1 cellular context compared by ENCODE assay signal in the genomic region with DNA sequence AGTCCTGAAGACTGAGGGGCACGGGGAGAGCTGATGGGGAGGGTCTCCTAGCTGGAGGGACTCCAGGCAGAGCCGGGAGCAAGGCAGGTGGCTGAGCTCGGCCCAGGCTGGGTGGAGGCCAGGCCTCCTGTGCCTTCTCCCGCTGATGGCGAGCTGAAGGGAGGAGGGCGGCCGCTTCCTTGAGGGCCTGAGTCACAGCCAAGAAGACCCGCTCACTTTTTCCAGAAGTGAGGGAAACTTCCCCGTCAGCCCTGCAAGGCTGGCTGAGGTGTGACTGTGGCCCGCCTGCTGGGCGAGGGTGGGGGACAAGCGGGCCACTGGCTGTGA.
TF ChIP-seq lines count a peak whose summit lies in the region.

No MANE protein-coding gene starts in this region.

TF ChIP-seq in K562, 482 proteins besides CTCF, POLR2A, EP300 and RAD21:
- TF ChIP-seq FOSL1 (tag; conservative IDR thresholded peaks at IDR 0.05): peak; percentile 62; the same call in 1 of the 2 replicates
- TF ChIP-seq, protein P1, sequence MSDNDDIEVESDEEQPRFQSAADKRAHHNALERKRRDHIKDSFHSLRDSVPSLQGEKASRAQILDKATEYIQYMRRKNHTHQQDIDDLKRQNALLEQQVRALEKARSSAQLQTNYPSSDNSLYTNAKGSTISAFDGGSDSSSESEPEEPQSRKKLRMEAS (CRISPR knock-in tag; IDR thresholded peaks at IDR 0.05): peak; percentile 50
- TF ChIP-seq TEAD1 (CRISPR knock-in tag; IDR thresholded peaks at IDR 0.05): peak in 1 of 2 experiments; percentile 47; a peak in 1 of 4 replicates
- TF ChIP-seq ZBTB7A (IDR thresholded peaks at IDR 0.05; ENCODE audit: borderline replicate concordance, control insufficient read depth, low read depth, low read length): 0 out of 2 replicates have a peak, but pooled peaks have one; percentile 42
- TF ChIP-seq ZBTB17 (CRISPR knock-in tag; IDR thresholded peaks at IDR 0.05): no peak
- peak; percentile 30; the same call in 1 of the 2 replicates for TF ChIP-seq GABPB1 (CRISPR knock-in tag; IDR thresholded peaks at IDR 0.05)
- peak; percentile 44; the same call in 1 of the 2 replicates for TF ChIP-seq ZFX (CRISPR knock-in tag; IDR thresholded peaks at IDR 0.05)
- TF ChIP-seq PURB (CRISPR knock-in tag; IDR thresholded peaks at IDR 0.05; ENCODE audit: low read depth): no peak
- TF ChIP-seq, protein P2, sequence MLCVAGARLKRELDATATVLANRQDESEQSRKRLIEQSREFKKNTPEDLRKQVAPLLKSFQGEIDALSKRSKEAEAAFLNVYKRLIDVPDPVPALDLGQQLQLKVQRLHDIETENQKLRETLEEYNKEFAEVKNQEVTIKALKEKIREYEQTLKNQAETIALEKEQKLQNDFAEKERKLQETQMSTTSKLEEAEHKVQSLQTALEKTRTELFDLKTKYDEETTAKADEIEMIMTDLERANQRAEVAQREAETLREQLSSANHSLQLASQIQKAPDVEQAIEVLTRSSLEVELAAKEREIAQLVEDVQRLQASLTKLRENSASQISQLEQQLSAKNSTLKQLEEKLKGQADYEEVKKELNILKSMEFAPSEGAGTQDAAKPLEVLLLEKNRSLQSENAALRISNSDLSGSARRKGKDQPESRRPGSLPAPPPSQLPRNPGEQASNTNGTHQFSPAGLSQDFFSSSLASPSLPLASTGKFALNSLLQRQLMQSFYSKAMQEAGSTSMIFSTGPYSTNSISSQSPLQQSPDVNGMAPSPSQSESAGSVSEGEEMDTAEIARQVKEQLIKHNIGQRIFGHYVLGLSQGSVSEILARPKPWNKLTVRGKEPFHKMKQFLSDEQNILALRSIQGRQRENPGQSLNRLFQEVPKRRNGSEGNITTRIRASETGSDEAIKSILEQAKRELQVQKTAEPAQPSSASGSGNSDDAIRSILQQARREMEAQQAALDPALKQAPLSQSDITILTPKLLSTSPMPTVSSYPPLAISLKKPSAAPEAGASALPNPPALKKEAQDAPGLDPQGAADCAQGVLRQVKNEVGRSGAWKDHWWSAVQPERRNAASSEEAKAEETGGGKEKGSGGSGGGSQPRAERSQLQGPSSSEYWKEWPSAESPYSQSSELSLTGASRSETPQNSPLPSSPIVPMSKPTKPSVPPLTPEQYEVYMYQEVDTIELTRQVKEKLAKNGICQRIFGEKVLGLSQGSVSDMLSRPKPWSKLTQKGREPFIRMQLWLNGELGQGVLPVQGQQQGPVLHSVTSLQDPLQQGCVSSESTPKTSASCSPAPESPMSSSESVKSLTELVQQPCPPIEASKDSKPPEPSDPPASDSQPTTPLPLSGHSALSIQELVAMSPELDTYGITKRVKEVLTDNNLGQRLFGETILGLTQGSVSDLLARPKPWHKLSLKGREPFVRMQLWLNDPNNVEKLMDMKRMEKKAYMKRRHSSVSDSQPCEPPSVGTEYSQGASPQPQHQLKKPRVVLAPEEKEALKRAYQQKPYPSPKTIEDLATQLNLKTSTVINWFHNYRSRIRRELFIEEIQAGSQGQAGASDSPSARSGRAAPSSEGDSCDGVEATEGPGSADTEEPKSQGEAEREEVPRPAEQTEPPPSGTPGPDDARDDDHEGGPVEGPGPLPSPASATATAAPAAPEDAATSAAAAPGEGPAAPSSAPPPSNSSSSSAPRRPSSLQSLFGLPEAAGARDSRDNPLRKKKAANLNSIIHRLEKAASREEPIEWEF (CRISPR knock-in tag; IDR thresholded peaks at IDR 0.05): no peak
- TF ChIP-seq JUND (IDR thresholded peaks at IDR 0.05; ENCODE audit: borderline replicate concordance, low read depth, low read length): 0 out of 2 replicates have a peak, but pooled peaks have one; percentile 37
- no peak for TF ChIP-seq JUND (tag; IDR thresholded peaks at IDR 0.05; ENCODE audit: borderline replicate concordance, low read depth, low read length)
- TF ChIP-seq, protein P3, sequence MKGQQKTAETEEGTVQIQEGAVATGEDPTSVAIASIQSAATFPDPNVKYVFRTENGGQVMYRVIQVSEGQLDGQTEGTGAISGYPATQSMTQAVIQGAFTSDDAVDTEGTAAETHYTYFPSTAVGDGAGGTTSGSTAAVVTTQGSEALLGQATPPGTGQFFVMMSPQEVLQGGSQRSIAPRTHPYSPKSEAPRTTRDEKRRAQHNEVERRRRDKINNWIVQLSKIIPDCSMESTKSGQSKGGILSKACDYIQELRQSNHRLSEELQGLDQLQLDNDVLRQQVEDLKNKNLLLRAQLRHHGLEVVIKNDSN (CRISPR knock-in tag; IDR thresholded peaks at IDR 0.05): 0 out of 2 replicates have a peak, but pooled peaks have one; percentile 11
- peak in 1 of 2 experiments; percentile 51; a peak in 2 of 4 replicates for TF ChIP-seq FOXA3 (CRISPR knock-in tag; conservative IDR thresholded peaks at IDR 0.05 in 1 of 2, IDR thresholded peaks at IDR 0.05 in 1 of 2)
- TF ChIP-seq, protein P4, sequence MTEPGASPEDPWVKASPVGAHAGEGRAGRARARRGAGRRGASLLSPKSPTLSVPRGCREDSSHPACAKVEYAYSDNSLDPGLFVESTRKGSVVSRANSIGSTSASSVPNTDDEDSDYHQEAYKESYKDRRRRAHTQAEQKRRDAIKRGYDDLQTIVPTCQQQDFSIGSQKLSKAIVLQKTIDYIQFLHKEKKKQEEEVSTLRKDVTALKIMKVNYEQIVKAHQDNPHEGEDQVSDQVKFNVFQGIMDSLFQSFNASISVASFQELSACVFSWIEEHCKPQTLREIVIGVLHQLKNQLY (CRISPR knock-in tag; conservative IDR thresholded peaks at IDR 0.05): 0 out of 4 replicates have a peak, but pooled peaks of 1 of the 2 experiments have one; percentile 4
